Comparison of ENCODE assay signal across 1 cellular context in the genomic region with DNA sequence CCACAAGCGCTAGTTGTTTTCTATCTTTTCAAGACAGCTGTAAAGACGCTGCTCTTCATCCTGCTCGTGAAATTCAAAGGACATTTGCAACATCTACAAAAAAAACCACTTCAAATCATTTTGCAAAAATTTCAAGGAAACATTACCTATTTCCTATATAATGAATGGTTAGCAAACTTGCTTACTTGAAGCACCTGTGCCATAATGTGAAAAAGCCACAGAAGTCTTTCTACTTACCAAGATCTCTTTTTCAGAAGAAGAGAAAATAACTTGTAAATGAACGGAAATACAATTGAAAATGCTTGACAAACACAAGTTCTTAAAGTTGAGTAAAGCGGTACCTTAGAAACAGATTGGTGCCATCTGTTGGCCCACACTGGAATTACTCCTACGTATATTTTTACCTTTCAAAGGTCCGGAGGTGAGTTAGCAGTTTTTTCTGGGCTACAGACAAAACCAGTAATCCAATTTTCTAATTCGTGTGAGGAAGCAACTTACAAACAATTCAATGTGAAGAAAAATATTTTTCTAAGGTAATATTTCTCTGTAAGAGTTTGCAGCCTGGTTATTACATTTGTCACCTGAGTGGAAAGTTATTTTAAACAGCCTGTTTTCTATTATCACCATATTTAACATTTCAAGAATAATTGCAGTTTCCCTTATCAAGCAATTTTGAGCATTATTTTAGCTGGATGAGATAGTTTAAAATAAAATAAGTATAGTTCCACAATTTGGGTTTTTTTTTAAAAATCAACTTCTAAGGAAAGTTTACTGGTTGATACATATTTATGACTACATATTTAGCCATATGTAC.
TF ChIP-seq lines count a peak whose summit lies in the region.

A gene with protein sequence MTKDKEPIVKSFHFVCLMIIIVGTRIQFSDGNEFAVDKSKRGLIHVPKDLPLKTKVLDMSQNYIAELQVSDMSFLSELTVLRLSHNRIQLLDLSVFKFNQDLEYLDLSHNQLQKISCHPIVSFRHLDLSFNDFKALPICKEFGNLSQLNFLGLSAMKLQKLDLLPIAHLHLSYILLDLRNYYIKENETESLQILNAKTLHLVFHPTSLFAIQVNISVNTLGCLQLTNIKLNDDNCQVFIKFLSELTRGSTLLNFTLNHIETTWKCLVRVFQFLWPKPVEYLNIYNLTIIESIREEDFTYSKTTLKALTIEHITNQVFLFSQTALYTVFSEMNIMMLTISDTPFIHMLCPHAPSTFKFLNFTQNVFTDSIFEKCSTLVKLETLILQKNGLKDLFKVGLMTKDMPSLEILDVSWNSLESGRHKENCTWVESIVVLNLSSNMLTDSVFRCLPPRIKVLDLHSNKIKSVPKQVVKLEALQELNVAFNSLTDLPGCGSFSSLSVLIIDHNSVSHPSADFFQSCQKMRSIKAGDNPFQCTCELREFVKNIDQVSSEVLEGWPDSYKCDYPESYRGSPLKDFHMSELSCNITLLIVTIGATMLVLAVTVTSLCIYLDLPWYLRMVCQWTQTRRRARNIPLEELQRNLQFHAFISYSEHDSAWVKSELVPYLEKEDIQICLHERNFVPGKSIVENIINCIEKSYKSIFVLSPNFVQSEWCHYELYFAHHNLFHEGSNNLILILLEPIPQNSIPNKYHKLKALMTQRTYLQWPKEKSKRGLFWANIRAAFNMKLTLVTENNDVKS (minus strand): TSS at position 294 of the 814 bp plus-strand sequence. CDS start 27,344 bp downstream, outside the sequence.

TF ChIP-seq in GM12878, 131 proteins besides CTCF, POLR2A, EP300 and RAD21 (continues in another document):
- peak; percentile 14; the same call in 1 of the 2 replicates for TF ChIP-seq CREM (IDR thresholded peaks at IDR 0.05; ENCODE audit: low read depth)
- peak in 1 of 2 experiments; percentile 50; a peak in 1 of 4 replicates for TF ChIP-seq ETV6 (conservative IDR thresholded peaks at IDR 0.05 in 1 of 2, IDR thresholded peaks at IDR 0.05 in 1 of 2; ENCODE audit: borderline replicate concordance in 1 of 2, low read depth in 1 of 2)
- no peak for TF ChIP-seq NR2F1 (conservative IDR thresholded peaks at IDR 0.05)
- no peak for TF ChIP-seq IKZF2 (IDR thresholded peaks at IDR 0.05)
- TF ChIP-seq POLR2AphosphoS5 (IDR thresholded peaks at IDR 0.05; ENCODE audit: low read length) = peak; percentile 64; the same call in 1 of the 2 replicates
- TF ChIP-seq NFXL1 (IDR thresholded peaks at IDR 0.05; ENCODE audit: borderline replicate concordance) = no peak
- peak; percentile 79 for TF ChIP-seq SMC3 (IDR thresholded peaks at IDR 0.05; ENCODE audit: borderline replicate concordance, low read length)
- TF ChIP-seq YY1 (IDR thresholded peaks at IDR 0.05; ENCODE audit: low read depth, low read length) = 0 out of 2 replicates have a peak, but pooled peaks have one; percentile 27
- TF ChIP-seq, protein P1, sequence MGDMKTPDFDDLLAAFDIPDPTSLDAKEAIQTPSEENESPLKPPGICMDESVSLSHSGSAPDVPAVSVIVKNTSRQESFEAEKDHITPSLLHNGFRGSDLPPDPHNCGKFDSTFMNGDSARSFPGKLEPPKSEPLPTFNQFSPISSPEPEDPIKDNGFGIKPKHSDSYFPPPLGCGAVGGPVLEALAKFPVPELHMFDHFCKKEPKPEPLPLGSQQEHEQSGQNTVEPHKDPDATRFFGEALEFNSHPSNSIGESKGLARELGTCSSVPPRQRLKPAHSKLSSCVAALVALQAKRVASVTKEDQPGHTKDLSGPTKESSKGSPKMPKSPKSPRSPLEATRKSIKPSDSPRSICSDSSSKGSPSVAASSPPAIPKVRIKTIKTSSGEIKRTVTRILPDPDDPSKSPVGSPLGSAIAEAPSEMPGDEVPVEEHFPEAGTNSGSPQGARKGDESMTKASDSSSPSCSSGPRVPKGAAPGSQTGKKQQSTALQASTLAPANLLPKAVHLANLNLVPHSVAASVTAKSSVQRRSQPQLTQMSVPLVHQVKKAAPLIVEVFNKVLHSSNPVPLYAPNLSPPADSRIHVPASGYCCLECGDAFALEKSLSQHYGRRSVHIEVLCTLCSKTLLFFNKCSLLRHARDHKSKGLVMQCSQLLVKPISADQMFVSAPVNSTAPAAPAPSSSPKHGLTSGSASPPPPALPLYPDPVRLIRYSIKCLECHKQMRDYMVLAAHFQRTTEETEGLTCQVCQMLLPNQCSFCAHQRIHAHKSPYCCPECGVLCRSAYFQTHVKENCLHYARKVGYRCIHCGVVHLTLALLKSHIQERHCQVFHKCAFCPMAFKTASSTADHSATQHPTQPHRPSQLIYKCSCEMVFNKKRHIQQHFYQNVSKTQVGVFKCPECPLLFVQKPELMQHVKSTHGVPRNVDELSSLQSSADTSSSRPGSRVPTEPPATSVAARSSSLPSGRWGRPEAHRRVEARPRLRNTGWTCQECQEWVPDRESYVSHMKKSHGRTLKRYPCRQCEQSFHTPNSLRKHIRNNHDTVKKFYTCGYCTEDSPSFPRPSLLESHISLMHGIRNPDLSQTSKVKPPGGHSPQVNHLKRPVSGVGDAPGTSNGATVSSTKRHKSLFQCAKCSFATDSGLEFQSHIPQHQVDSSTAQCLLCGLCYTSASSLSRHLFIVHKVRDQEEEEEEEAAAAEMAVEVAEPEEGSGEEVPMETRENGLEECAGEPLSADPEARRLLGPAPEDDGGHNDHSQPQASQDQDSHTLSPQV (IDR thresholded peaks at IDR 0.05) = peak; percentile 12; the same call in 1 of the 2 replicates
- TF ChIP-seq, protein P2, sequence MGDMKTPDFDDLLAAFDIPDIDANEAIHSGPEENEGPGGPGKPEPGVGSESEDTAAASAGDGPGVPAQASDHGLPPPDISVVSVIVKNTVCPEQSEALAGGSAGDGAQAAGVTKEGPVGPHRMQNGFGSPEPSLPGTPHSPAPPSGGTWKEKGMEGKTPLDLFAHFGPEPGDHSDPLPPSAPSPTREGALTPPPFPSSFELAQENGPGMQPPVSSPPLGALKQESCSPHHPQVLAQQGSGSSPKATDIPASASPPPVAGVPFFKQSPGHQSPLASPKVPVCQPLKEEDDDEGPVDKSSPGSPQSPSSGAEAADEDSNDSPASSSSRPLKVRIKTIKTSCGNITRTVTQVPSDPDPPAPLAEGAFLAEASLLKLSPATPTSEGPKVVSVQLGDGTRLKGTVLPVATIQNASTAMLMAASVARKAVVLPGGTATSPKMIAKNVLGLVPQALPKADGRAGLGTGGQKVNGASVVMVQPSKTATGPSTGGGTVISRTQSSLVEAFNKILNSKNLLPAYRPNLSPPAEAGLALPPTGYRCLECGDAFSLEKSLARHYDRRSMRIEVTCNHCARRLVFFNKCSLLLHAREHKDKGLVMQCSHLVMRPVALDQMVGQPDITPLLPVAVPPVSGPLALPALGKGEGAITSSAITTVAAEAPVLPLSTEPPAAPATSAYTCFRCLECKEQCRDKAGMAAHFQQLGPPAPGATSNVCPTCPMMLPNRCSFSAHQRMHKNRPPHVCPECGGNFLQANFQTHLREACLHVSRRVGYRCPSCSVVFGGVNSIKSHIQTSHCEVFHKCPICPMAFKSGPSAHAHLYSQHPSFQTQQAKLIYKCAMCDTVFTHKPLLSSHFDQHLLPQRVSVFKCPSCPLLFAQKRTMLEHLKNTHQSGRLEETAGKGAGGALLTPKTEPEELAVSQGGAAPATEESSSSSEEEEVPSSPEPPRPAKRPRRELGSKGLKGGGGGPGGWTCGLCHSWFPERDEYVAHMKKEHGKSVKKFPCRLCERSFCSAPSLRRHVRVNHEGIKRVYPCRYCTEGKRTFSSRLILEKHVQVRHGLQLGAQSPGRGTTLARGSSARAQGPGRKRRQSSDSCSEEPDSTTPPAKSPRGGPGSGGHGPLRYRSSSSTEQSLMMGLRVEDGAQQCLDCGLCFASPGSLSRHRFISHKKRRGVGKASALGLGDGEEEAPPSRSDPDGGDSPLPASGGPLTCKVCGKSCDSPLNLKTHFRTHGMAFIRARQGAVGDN (IDR thresholded peaks at IDR 0.05) = peak; percentile 54; the same call in 1 of the 2 replicates
- TF ChIP-seq YBX1 (IDR thresholded peaks at IDR 0.05) = no peak
- TF ChIP-seq BACH1 (IDR thresholded peaks at IDR 0.05; ENCODE audit: borderline replicate concordance) = peak; percentile 39; the same call in 1 of the 2 replicates
- peak; percentile 21 for TF ChIP-seq MEF2B (IDR thresholded peaks at IDR 0.05; ENCODE audit: partially characterized antibody, poor library complexity, severe bottlenecking)
- TF ChIP-seq SMAD1 (IDR thresholded peaks at IDR 0.05; ENCODE audit: low read depth, partially characterized antibody) = peak; percentile 73
- no peak; the same call in 1 of the 2 replicates for TF ChIP-seq RUNX3 (IDR thresholded peaks at IDR 0.05; ENCODE audit: low read length)
- TF ChIP-seq, protein P3, sequence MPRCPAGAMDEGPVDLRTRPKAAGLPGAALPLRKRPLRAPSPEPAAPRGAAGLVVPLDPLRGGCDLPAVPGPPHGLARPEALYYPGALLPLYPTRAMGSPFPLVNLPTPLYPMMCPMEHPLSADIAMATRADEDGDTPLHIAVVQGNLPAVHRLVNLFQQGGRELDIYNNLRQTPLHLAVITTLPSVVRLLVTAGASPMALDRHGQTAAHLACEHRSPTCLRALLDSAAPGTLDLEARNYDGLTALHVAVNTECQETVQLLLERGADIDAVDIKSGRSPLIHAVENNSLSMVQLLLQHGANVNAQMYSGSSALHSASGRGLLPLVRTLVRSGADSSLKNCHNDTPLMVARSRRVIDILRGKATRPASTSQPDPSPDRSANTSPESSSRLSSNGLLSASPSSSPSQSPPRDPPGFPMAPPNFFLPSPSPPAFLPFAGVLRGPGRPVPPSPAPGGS (IDR thresholded peaks at IDR 0.05; ENCODE audit: borderline replicate concordance, insufficient read depth, low read depth, low read length, poor library complexity, severe bottlenecking) = no peak
- no peak for TF ChIP-seq NR2C1 (IDR thresholded peaks at IDR 0.05)
- TF ChIP-seq GATAD2B (conservative IDR thresholded peaks at IDR 0.05; ENCODE audit: low read depth) = 0 out of 2 replicates have a peak, but pooled peaks have one; percentile 22
- TF ChIP-seq, protein P4, sequence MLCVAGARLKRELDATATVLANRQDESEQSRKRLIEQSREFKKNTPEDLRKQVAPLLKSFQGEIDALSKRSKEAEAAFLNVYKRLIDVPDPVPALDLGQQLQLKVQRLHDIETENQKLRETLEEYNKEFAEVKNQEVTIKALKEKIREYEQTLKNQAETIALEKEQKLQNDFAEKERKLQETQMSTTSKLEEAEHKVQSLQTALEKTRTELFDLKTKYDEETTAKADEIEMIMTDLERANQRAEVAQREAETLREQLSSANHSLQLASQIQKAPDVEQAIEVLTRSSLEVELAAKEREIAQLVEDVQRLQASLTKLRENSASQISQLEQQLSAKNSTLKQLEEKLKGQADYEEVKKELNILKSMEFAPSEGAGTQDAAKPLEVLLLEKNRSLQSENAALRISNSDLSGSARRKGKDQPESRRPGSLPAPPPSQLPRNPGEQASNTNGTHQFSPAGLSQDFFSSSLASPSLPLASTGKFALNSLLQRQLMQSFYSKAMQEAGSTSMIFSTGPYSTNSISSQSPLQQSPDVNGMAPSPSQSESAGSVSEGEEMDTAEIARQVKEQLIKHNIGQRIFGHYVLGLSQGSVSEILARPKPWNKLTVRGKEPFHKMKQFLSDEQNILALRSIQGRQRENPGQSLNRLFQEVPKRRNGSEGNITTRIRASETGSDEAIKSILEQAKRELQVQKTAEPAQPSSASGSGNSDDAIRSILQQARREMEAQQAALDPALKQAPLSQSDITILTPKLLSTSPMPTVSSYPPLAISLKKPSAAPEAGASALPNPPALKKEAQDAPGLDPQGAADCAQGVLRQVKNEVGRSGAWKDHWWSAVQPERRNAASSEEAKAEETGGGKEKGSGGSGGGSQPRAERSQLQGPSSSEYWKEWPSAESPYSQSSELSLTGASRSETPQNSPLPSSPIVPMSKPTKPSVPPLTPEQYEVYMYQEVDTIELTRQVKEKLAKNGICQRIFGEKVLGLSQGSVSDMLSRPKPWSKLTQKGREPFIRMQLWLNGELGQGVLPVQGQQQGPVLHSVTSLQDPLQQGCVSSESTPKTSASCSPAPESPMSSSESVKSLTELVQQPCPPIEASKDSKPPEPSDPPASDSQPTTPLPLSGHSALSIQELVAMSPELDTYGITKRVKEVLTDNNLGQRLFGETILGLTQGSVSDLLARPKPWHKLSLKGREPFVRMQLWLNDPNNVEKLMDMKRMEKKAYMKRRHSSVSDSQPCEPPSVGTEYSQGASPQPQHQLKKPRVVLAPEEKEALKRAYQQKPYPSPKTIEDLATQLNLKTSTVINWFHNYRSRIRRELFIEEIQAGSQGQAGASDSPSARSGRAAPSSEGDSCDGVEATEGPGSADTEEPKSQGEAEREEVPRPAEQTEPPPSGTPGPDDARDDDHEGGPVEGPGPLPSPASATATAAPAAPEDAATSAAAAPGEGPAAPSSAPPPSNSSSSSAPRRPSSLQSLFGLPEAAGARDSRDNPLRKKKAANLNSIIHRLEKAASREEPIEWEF (IDR thresholded peaks at IDR 0.05; ENCODE audit: insufficient replicate concordance, low read depth, low read length) = peak; percentile 64
- TF ChIP-seq, protein P5, sequence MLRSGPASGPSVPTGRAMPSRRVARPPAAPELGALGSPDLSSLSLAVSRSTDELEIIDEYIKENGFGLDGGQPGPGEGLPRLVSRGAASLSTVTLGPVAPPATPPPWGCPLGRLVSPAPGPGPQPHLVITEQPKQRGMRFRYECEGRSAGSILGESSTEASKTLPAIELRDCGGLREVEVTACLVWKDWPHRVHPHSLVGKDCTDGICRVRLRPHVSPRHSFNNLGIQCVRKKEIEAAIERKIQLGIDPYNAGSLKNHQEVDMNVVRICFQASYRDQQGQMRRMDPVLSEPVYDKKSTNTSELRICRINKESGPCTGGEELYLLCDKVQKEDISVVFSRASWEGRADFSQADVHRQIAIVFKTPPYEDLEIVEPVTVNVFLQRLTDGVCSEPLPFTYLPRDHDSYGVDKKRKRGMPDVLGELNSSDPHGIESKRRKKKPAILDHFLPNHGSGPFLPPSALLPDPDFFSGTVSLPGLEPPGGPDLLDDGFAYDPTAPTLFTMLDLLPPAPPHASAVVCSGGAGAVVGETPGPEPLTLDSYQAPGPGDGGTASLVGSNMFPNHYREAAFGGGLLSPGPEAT (IDR thresholded peaks at IDR 0.05; ENCODE audit: low read depth) = peak; percentile 23; the same call in 1 of the 2 replicates
- TF ChIP-seq, protein P6, sequence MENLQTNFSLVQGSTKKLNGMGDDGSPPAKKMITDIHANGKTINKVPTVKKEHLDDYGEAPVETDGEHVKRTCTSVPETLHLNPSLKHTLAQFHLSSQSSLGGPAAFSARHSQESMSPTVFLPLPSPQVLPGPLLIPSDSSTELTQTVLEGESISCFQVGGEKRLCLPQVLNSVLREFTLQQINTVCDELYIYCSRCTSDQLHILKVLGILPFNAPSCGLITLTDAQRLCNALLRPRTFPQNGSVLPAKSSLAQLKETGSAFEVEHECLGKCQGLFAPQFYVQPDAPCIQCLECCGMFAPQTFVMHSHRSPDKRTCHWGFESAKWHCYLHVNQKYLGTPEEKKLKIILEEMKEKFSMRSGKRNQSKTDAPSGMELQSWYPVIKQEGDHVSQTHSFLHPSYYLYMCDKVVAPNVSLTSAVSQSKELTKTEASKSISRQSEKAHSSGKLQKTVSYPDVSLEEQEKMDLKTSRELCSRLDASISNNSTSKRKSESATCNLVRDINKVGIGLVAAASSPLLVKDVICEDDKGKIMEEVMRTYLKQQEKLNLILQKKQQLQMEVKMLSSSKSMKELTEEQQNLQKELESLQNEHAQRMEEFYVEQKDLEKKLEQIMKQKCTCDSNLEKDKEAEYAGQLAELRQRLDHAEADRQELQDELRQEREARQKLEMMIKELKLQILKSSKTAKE (IDR thresholded peaks at IDR 0.05; ENCODE audit: low read depth, poor library complexity, severe bottlenecking) = peak; percentile 66
- peak; percentile 18 for TF ChIP-seq RELA (IDR thresholded peaks at IDR 0.05; ENCODE audit: borderline replicate concordance, partially characterized antibody)
- no peak; the same call in 1 of the 2 replicates for TF ChIP-seq IKZF1 (conservative IDR thresholded peaks at IDR 0.05)
- TF ChIP-seq SMARCA5 (IDR thresholded peaks at IDR 0.05) = peak; percentile 80
- TF ChIP-seq FOXM1 (IDR thresholded peaks at IDR 0.05; ENCODE audit: low read depth, low read length) = peak; percentile 41
